15 cellular contexts compared by ENCODE assay signal in genomic region chr2:189639003-189639609, GRCh38. TPM values are rescaled to one million over a fixed set of nuclear protein-coding genes. Genes with fewer than 3 reads are reported as not detected.
DNase-seq lines count a peak whose midpoint lies in the region; ATAC-seq and TF ChIP-seq lines count a peak whose summit lies in the region.
"Had no signal": no experiment of that assay in that cellular context is flagged by ENCODE, and none has a peak within 500 bp of the region (broad histone marks: within the 10 kb centered on the region; RNA-seq: fewer than 3 reads in every experiment).

No MANE protein-coding gene starts in this region.

- no peak for ATAC-seq in stimulated activated naive CD8-positive, alpha-beta T cell treated with anti-CD3 and anti-CD28 coated beads, Interleukin-15, amount 100 ng/mL, for 72 hours
- ATAC-seq in activated CD8-positive, alpha-beta T cell treated with anti-CD3 and anti-CD28 coated beads, Interleukin-2, amount 10 ng/mL, durations not matched to agents 7 days and 5 days = no peak

- no peak overlapping the region for H4K12ac ChIP-seq in trophoblast cell (ENCODE audit: low read depth, low read length)

- H2BK12ac ChIP-seq in trophoblast cell (ENCODE audit: low read length) = no peak overlapping the region

- no peaks in the 10 kb centered on the region for H3K27me3 Mint-ChIP-seq in stimulated activated naive CD8-positive, alpha-beta T cell treated with anti-CD3 and anti-CD28 coated beads, Interleukin-15, amount 100 ng/mL, for 72 hours
- no peaks in the 10 kb centered on the region for H3K27me3 Mint-ChIP-seq in immature natural killer cell (ENCODE audit: low read depth in 3 of 3)
- H3K27me3 Mint-ChIP-seq in activated CD8-positive, alpha-beta T cell treated with anti-CD3 and anti-CD28 coated beads, Interleukin-2, amount 10 ng/mL, durations not matched to agents 7 days and 5 days (ENCODE audit: low read depth) = no peaks in the 10 kb centered on the region

- CTCF ChIA-PET in activated CD8-positive, alpha-beta T cell treated with anti-CD3 and anti-CD28 coated beads, Interleukin-2, amount 10 ng/mL, durations not matched to agents 7 days and 5 days (lab: Charles Lee) = no interaction called here

- H3K4ac ChIP-seq in trophoblast cell (ENCODE audit: low read depth, low read length) = no peak overlapping the region

- H3K79me1 ChIP-seq in trophoblast cell (ENCODE audit: low read length) = no peaks in the 10 kb centered on the region

- no CpG with 5 or more reads among the region's 3 CpGs for WGBS in trophoblast cell (ENCODE audit: extremely low coverage, insufficient coverage, insufficient read length)

- no peaks in the 10 kb centered on the region for H3K9me3 ChIP-seq in trophoblast cell (ENCODE audit: insufficient read depth, low read depth, low read length)
- H3K9me3 ChIP-seq: BLaER1 treated with 17β-estradiol and CSF1 and Interleukin-3, amounts not matched to agents 10 nM and 100 nM; HAP-1; Peyer's patch; SK-N-SH had no signal

- H2BK120ac ChIP-seq in trophoblast cell (ENCODE audit: insufficient read depth, low read length, poor library complexity) = no peak overlapping the region

- no peak overlapping the region for H3K27ac Mint-ChIP-seq in stimulated activated naive CD8-positive, alpha-beta T cell treated with anti-CD3 and anti-CD28 coated beads, Interleukin-15, amount 100 ng/mL, for 72 hours
- H3K27ac Mint-ChIP-seq in immature natural killer cell = peak overlapping the region in 1 of 6 donors; percentile 54
- no peak overlapping the region for H3K27ac Mint-ChIP-seq in activated CD8-positive, alpha-beta T cell treated with anti-CD3 and anti-CD28 coated beads, Interleukin-2, amount 10 ng/mL, durations not matched to agents 7 days and 5 days

- no peak overlapping the region for H3K18ac ChIP-seq in trophoblast cell (ENCODE audit: low read length)

- peaks cover 0 to 4% (median 0%) of the 10 kb centered on the region in 3 donors for H3K36me3 Mint-ChIP-seq in immature natural killer cell
- H3K36me3 Mint-ChIP-seq in activated CD8-positive, alpha-beta T cell treated with anti-CD3 and anti-CD28 coated beads, Interleukin-2, amount 10 ng/mL, durations not matched to agents 7 days and 5 days (ENCODE audit: low read depth) = no peaks in the 10 kb centered on the region

- no peak overlapping the region for H3K9ac ChIP-seq in trophoblast cell (ENCODE audit: low read length)
- H3K9ac ChIP-seq: BLaER1 treated with 17β-estradiol and CSF1 and Interleukin-3, amounts not matched to agents 10 nM and 100 nM; SK-N-SH had no signal

- H4K8ac ChIP-seq in trophoblast cell (ENCODE audit: low read depth, low read length) = no peak overlapping the region

- H3K36me3 ChIP-seq in trophoblast cell (ENCODE audit: control insufficient read depth in 1 of 2, insufficient read depth in 2 of 2, low read length in 2 of 2) = no peaks in the 10 kb centered on the region
- H3K36me3 ChIP-seq: BLaER1 treated with 17β-estradiol and CSF1 and Interleukin-3, amounts not matched to agents 10 nM and 100 nM; HAP-1; Peyer's patch had no signal

- no peak for TF ChIP-seq CTCF in C4-2B (conservative IDR thresholded peaks at IDR 0.05)
- no peak for TF ChIP-seq CTCF in LNCaP clone FGC (IDR thresholded peaks at IDR 0.05; ENCODE audit: control insufficient read depth, extremely low read depth, insufficient read depth)
- no peak for TF ChIP-seq CTCF in fibroblast of the aortic adventitia (IDR thresholded peaks at IDR 0.05; ENCODE audit: insufficient read depth, low read length)

- H2BK5ac ChIP-seq in trophoblast cell (ENCODE audit: low read depth, low read length, poor library complexity) = no peak overlapping the region

- peak; percentile 63 for DNase-seq in LNCaP clone FGC (ENCODE audit: low read depth)
- DNase-seq in fibroblast of the aortic adventitia (ENCODE audit: low read depth) = peak; percentile 63
- DNase-seq in trophoblast cell = peak; percentile 73 to 77
- no peak for DNase-seq in stimulated activated naive CD8-positive, alpha-beta T cell treated with anti-CD3 and anti-CD28 coated beads, Interleukin-15, amount 100 ng/mL, for 72 hours
- DNase-seq in dedifferentiated amniotic fluid mesenchymal stem cell (ENCODE audit: extremely low spot score) = no peak
- DNase-seq in immature natural killer cell = no peak
- DNase-seq in activated CD8-positive, alpha-beta T cell treated with anti-CD3 and anti-CD28 coated beads, Interleukin-2, amount 10 ng/mL, durations not matched to agents 7 days and 5 days = no peak
- DNase-seq: NCI-H1048, NCI-H345, Right ventricle myocardium superior, SK-N-SH had no signal

- H3K4me2 ChIP-seq in trophoblast cell (ENCODE audit: low read length) = no peak overlapping the region
- H3K4me2 ChIP-seq: BLaER1 treated with 17β-estradiol and CSF1 and Interleukin-3, amounts not matched to agents 10 nM and 100 nM; SK-N-SH had no signal

- H3K23ac ChIP-seq in trophoblast cell (ENCODE audit: low read length) = no peak overlapping the region

- no peaks in the 10 kb centered on the region for H3K4me1 ChIP-seq in trophoblast cell (ENCODE audit: control insufficient read depth in 1 of 2, insufficient read depth in 2 of 2, low read length in 2 of 2)
- H3K4me1 ChIP-seq: BLaER1 treated with 17β-estradiol and CSF1 and Interleukin-3, amounts not matched to agents 10 nM and 100 nM; HAP-1 had no signal

- H3K27ac ChIP-seq in C4-2B = peak overlapping the region; percentile 22; the same call in 1 of the 2 replicates
- H3K27ac ChIP-seq in trophoblast cell (ENCODE audit: low read depth, low read length) = no peak overlapping the region
- H3K27ac ChIP-seq: BLaER1 treated with 17β-estradiol and CSF1 and Interleukin-3, amounts not matched to agents 10 nM and 100 nM had no signal

- H2AFZ ChIP-seq in trophoblast cell (ENCODE audit: insufficient read depth, low read length, poor library complexity) = no peak overlapping the region

- no peaks in the 10 kb centered on the region for H3K79me2 ChIP-seq in trophoblast cell (ENCODE audit: control insufficient read depth, insufficient read depth, low read length, poor library complexity)

- H3K27me3 ChIP-seq in trophoblast cell (ENCODE audit: insufficient read depth, low read length) = no peaks in the 10 kb centered on the region
- H3K27me3 ChIP-seq: BLaER1 treated with 17β-estradiol and CSF1 and Interleukin-3, amounts not matched to agents 10 nM and 100 nM; Peyer's patch had no signal

- peaks cover 24% of the 10 kb centered on the region for H3K4me1 Mint-ChIP-seq in stimulated activated naive CD8-positive, alpha-beta T cell treated with anti-CD3 and anti-CD28 coated beads, Interleukin-15, amount 100 ng/mL, for 72 hours
- H3K4me1 Mint-ChIP-seq in immature natural killer cell = no peaks in the 10 kb centered on the region
- no peaks in the 10 kb centered on the region for H3K4me1 Mint-ChIP-seq in activated CD8-positive, alpha-beta T cell treated with anti-CD3 and anti-CD28 coated beads, Interleukin-2, amount 10 ng/mL, durations not matched to agents 7 days and 5 days (ENCODE audit: low read depth)

- H3K4me3 ChIP-seq in LNCaP clone FGC (ENCODE audit: low read depth, low read length) (no peak overlapping the region), fibroblast of the aortic adventitia (ENCODE audit: low read depth, low read length) (no peak overlapping the region), trophoblast cell (ENCODE audit: low read depth, low read length) (no peak overlapping the region)
- H3K4me3 ChIP-seq: BLaER1 treated with 17β-estradiol and CSF1 and Interleukin-3, amounts not matched to agents 10 nM and 100 nM; HAP-1; Peyer's patch had no signal

- no peak overlapping the region for H4K91ac ChIP-seq in trophoblast cell (ENCODE audit: low read depth, low read length)

- H3K9me3 Mint-ChIP-seq in stimulated activated naive CD8-positive, alpha-beta T cell treated with anti-CD3 and anti-CD28 coated beads, Interleukin-15, amount 100 ng/mL, for 72 hours = peaks cover 0 to 10% of the 10 kb centered on the region in 2 donors
- H3K9me3 Mint-ChIP-seq in immature natural killer cell = no peaks in the 10 kb centered on the region
- H3K9me3 Mint-ChIP-seq in activated CD8-positive, alpha-beta T cell treated with anti-CD3 and anti-CD28 coated beads, Interleukin-2, amount 10 ng/mL, durations not matched to agents 7 days and 5 days (ENCODE audit: insufficient read depth) = no peaks in the 10 kb centered on the region

- no peak overlapping the region for H3K4me3 Mint-ChIP-seq in stimulated activated naive CD8-positive, alpha-beta T cell treated with anti-CD3 and anti-CD28 coated beads, Interleukin-15, amount 100 ng/mL, for 72 hours
- no peak overlapping the region for H3K4me3 Mint-ChIP-seq in immature natural killer cell
- no peak overlapping the region for H3K4me3 Mint-ChIP-seq in activated CD8-positive, alpha-beta T cell treated with anti-CD3 and anti-CD28 coated beads, Interleukin-2, amount 10 ng/mL, durations not matched to agents 7 days and 5 days

- H2AK5ac ChIP-seq in trophoblast cell (ENCODE audit: low read length) = no peak overlapping the region

- POLR2A ChIA-PET in activated CD8-positive, alpha-beta T cell treated with anti-CD3 and anti-CD28 coated beads, Interleukin-2, amount 10 ng/mL, durations not matched to agents 7 days and 5 days (lab: Charles Lee) = no interaction called here

- H3K14ac ChIP-seq in trophoblast cell (ENCODE audit: low read length) = no peak overlapping the region

RNA-seq across cellular contexts. Expression of gene ASNSD1, which starts 22.2 kb away (rescaled TPM):
- 77.7 and 95.7 TPM in 2 replicates for total RNA-seq in fibroblast of the aortic adventitia (ENCODE audit: low replicate concordance)
- polyA plus RNA-seq in trophoblast cell (2013) = 97.0 and 99.4 TPM in 2 replicates
- 10 to 100 TPM; 32.1 to 46.1 (median 33.2) TPM for polyA plus RNA-seq in immature natural killer cell
- total RNA-seq in activated CD8-positive, alpha-beta T cell treated with anti-CD3 and anti-CD28 coated beads, Interleukin-2, amount 10 ng/mL, durations not matched to agents 7 days and 5 days = 10 to 100 TPM; 36.9 to 39.4 TPM

RNA-seq across cellular contexts. Expression of gene ANKAR, which starts 35.4 kb away (rescaled TPM):
- 14.9 and 22.2 TPM in 2 replicates for total RNA-seq in fibroblast of the aortic adventitia (ENCODE audit: low replicate concordance)
- 1.2 and 1.3 TPM in 2 replicates for polyA plus RNA-seq in trophoblast cell (2013)
- 1 to 10 TPM; 5.7 to 9.2 (median 8.9) TPM for polyA plus RNA-seq in immature natural killer cell
- total RNA-seq in activated CD8-positive, alpha-beta T cell treated with anti-CD3 and anti-CD28 coated beads, Interleukin-2, amount 10 ng/mL, durations not matched to agents 7 days and 5 days = 1 to 10 TPM; 4.8 to 5.2 TPM

RNA-seq across cellular contexts. Expression of gene SLC40A1, which starts 58.5 kb away (rescaled TPM):
- total RNA-seq in fibroblast of the aortic adventitia (ENCODE audit: low replicate concordance) = 19.7 and 306 TPM in 2 replicates
- polyA plus RNA-seq in trophoblast cell (2013) = 313 and 338 TPM in 2 replicates
- polyA plus RNA-seq in immature natural killer cell = 1 to 10 TPM; 2.3 to 6.5 (median 5.0) TPM
- total RNA-seq in activated CD8-positive, alpha-beta T cell treated with anti-CD3 and anti-CD28 coated beads, Interleukin-2, amount 10 ng/mL, durations not matched to agents 7 days and 5 days = under 1 TPM; 0.31 to 0.47 TPM

Comparison
In these comparisons a context has a peak if more than half of its experiments do, and no peak if none do; other contexts are left out.
1. DNase-seq: peak in LNCaP clone FGC (single experiment), fibroblast of the aortic adventitia (single experiment) and trophoblast cell (2 of 2); none in stimulated activated naive CD8-positive, alpha-beta T cell treated with anti-CD3 and anti-CD28 coated beads, Interleukin-15, amount 100 ng/mL, for 72 hours (0 of 2), dedifferentiated amniotic fluid mesenchymal stem cell (single experiment), immature natural killer cell (0 of 3) and activated CD8-positive, alpha-beta T cell treated with anti-CD3 and anti-CD28 coated beads, Interleukin-2, amount 10 ng/mL, durations not matched to agents 7 days and 5 days (single experiment).
2. RNA of gene SLC40A1, which starts 58.5 kb away (total RNA-seq): 19.7 to 306 TPM in fibroblast of the aortic adventitia; 0.31 to 0.47 TPM in activated CD8-positive, alpha-beta T cell treated with anti-CD3 and anti-CD28 coated beads, Interleukin-2, amount 10 ng/mL, durations not matched to agents 7 days and 5 days; every median in the first group is over 10 times any median in the second.